9 cellular contexts compared by ENCODE assay signal in the genomic region with DNA sequence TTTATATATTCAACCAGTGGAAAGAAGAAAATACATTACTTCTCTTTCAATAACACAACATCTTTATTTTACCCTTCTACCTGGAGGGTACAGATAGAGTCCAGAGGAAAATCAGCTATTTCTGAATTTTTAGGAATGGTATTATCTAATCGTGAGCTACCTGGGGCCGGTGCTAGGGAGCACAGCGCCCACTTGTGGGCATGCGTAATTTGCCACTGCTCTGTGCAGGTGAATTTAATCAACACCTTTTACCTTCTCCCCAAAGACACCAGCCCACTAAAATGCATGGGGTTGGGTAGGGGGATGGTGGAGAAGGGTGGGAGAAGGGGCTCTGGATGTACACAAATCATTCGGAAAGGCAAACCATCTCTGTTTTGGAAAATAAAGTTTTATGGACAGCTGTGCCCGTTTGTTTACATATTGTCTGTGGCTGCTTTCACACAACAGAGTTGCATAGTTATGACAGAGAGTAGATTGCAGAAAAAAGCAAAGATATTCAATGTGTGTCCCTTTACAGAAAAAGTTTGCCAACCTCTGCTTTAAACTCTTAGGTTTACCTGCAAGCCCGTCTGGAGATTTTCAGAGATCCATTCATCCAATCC. TPM values are rescaled to one million over a fixed set of nuclear protein-coding genes. Genes with fewer than 3 reads are reported as not detected.
A peak's percentile ranks its signal among the peaks of the same experiment; 100 is the strongest.
DNase-seq lines count a peak whose midpoint lies in the region; ATAC-seq and TF ChIP-seq lines count a peak whose summit lies in the region.
"Had no signal": no experiment of that assay in that cellular context is flagged by ENCODE, and none has a peak within 500 bp of the region (broad histone marks: within the 10 kb centered on the region; RNA-seq: fewer than 3 reads in every experiment).

No MANE protein-coding gene starts in this region.

- no peaks in the 10 kb centered on the region for H3K9me3 ChIP-seq in CD8-positive, alpha-beta memory T cell (ENCODE audit: low read length)

- no peaks in the 10 kb centered on the region for H3K4me1 Mint-ChIP-seq in activated naive CD8-positive, alpha-beta T cell treated with anti-CD3 and anti-CD28 coated beads, Interleukin-2, amount 10 ng/mL, durations not matched to agents 7 days and 5 days
- H3K4me1 Mint-ChIP-seq in osteocyte (ENCODE audit: unreplicated experiment), result peaks cover 40% of the 10 kb centered on the region
- H3K4me1 Mint-ChIP-seq in CD8-positive, alpha-beta memory T cell, result no peaks in the 10 kb centered on the region

- H3K4me3 Mint-ChIP-seq in activated naive CD8-positive, alpha-beta T cell treated with anti-CD3 and anti-CD28 coated beads, Interleukin-2, amount 10 ng/mL, durations not matched to agents 7 days and 5 days, result no peak overlapping the region
- H3K4me3 Mint-ChIP-seq in osteocyte (ENCODE audit: unreplicated experiment), result no peak overlapping the region
- H3K4me3 Mint-ChIP-seq in CD8-positive, alpha-beta memory T cell, result no peak overlapping the region
- H3K4me3 Mint-ChIP-seq: dendritic cell treated with granulocyte-macrophage colony-stimulating factor and Interleukin-4, amounts not matched to agents 40 ng/mL and 50 ng/mL, for 4 days had no signal

- no peaks in the 10 kb centered on the region for H3K27me3 Mint-ChIP-seq in activated naive CD8-positive, alpha-beta T cell treated with anti-CD3 and anti-CD28 coated beads, Interleukin-2, amount 10 ng/mL, durations not matched to agents 7 days and 5 days
- no peaks in the 10 kb centered on the region for H3K27me3 Mint-ChIP-seq in osteocyte (ENCODE audit: unreplicated experiment)
- no peaks in the 10 kb centered on the region for H3K27me3 Mint-ChIP-seq in CD8-positive, alpha-beta memory T cell
- H3K27me3 Mint-ChIP-seq: dendritic cell treated with granulocyte-macrophage colony-stimulating factor and Interleukin-4, amounts not matched to agents 40 ng/mL and 50 ng/mL, for 4 days had no signal

- no peaks in the 10 kb centered on the region for H3K36me3 Mint-ChIP-seq in activated naive CD8-positive, alpha-beta T cell treated with anti-CD3 and anti-CD28 coated beads, Interleukin-2, amount 10 ng/mL, durations not matched to agents 7 days and 5 days
- H3K36me3 Mint-ChIP-seq in osteocyte (ENCODE audit: unreplicated experiment), result no peaks in the 10 kb centered on the region
- no peaks in the 10 kb centered on the region for H3K36me3 Mint-ChIP-seq in CD8-positive, alpha-beta memory T cell

- H3K9me3 Mint-ChIP-seq in activated naive CD8-positive, alpha-beta T cell treated with anti-CD3 and anti-CD28 coated beads, Interleukin-2, amount 10 ng/mL, durations not matched to agents 7 days and 5 days, result no peaks in the 10 kb centered on the region
- H3K9me3 Mint-ChIP-seq in osteocyte (ENCODE audit: unreplicated experiment), result no peaks in the 10 kb centered on the region
- H3K9me3 Mint-ChIP-seq in CD8-positive, alpha-beta memory T cell, result peaks cover 0 to 7% (median 0%) of the 10 kb centered on the region in 5 donors
- H3K9me3 Mint-ChIP-seq: dendritic cell treated with granulocyte-macrophage colony-stimulating factor and Interleukin-4, amounts not matched to agents 40 ng/mL and 50 ng/mL, for 4 days had no signal

- peak; percentile 31 for TF ChIP-seq CTCF in osteocyte (IDR thresholded peaks at IDR 0.05)

- no peak for TF ChIP-seq EP300 in Ishikawa (IDR thresholded peaks at IDR 0.05; ENCODE audit: borderline replicate concordance)

- no peaks in the 10 kb centered on the region for H3K4me1 ChIP-seq in CD8-positive, alpha-beta memory T cell (ENCODE audit: insufficient read depth, low read length)

- H3K36me3 ChIP-seq in CD8-positive, alpha-beta memory T cell (ENCODE audit: insufficient read depth, low read length), result no peaks in the 10 kb centered on the region

- POLR2A ChIA-PET in activated naive CD8-positive, alpha-beta T cell treated with anti-CD3 and anti-CD28 coated beads, Interleukin-2, amount 10 ng/mL, durations not matched to agents 7 days and 5 days (lab: Charles Lee), result no interaction called here
- POLR2A ChIA-PET in CD8-positive, alpha-beta memory T cell (lab: Charles Lee), result no interaction called here

- H3K27me3 ChIP-seq in CD8-positive, alpha-beta memory T cell (ENCODE audit: insufficient read depth, low read length, poor library complexity, severe bottlenecking), result no peaks in the 10 kb centered on the region

- DNase-seq in AML-193 (lab: John Stamatoyannopoulos, UW), result peak; percentile 0 to 3
- peak; percentile 34 for DNase-seq in activated naive CD8-positive, alpha-beta T cell treated with anti-CD3 and anti-CD28 coated beads, Interleukin-2, amount 10 ng/mL, durations not matched to agents 7 days and 5 days
- no peak for DNase-seq in osteocyte (ENCODE audit: extremely low spot score, unreplicated experiment)
- no peak for DNase-seq in activated naive CD4-positive, alpha-beta T cell treated with Interleukin-2 at 50 U/mL for 16 hours
- no peak for DNase-seq in CD8-positive, alpha-beta memory T cell

- no peak overlapping the region for H3K27ac ChIP-seq in CD8-positive, alpha-beta memory T cell (ENCODE audit: low read depth, low read length)

- ATAC-seq in GM18511 (IDR thresholded peaks at IDR 0.05; ENCODE audit: unreplicated experiment) (peak; percentile 68), HG03108 (IDR thresholded peaks at IDR 0.05; ENCODE audit: unreplicated experiment) (no peak)
- ATAC-seq in activated naive CD8-positive, alpha-beta T cell treated with anti-CD3 and anti-CD28 coated beads, Interleukin-2, amount 10 ng/mL, durations not matched to agents 7 days and 5 days (ENCODE audit: low read depth), result no peak

- CTCF ChIA-PET in CD8-positive, alpha-beta memory T cell (lab: Charles Lee), result no interaction called here

- no peak overlapping the region for H3K4me3 ChIP-seq in CD8-positive, alpha-beta memory T cell (ENCODE audit: low read length)

- TF ChIP-seq RAD21 in Ishikawa (IDR thresholded peaks at IDR 0.05; ENCODE audit: low read depth), result peak; percentile 48

- H3K27ac Mint-ChIP-seq in activated naive CD8-positive, alpha-beta T cell treated with anti-CD3 and anti-CD28 coated beads, Interleukin-2, amount 10 ng/mL, durations not matched to agents 7 days and 5 days, result no peak overlapping the region
- no peak overlapping the region for H3K27ac Mint-ChIP-seq in osteocyte (ENCODE audit: unreplicated experiment)
- H3K27ac Mint-ChIP-seq in CD8-positive, alpha-beta memory T cell, result no peak overlapping the region
- H3K27ac Mint-ChIP-seq: dendritic cell treated with granulocyte-macrophage colony-stimulating factor and Interleukin-4, amounts not matched to agents 40 ng/mL and 50 ng/mL, for 4 days had no signal

TF ChIP-seq in Ishikawa, 13 proteins besides CTCF, POLR2A, EP300 and RAD21:
- TF ChIP-seq, protein P1, sequence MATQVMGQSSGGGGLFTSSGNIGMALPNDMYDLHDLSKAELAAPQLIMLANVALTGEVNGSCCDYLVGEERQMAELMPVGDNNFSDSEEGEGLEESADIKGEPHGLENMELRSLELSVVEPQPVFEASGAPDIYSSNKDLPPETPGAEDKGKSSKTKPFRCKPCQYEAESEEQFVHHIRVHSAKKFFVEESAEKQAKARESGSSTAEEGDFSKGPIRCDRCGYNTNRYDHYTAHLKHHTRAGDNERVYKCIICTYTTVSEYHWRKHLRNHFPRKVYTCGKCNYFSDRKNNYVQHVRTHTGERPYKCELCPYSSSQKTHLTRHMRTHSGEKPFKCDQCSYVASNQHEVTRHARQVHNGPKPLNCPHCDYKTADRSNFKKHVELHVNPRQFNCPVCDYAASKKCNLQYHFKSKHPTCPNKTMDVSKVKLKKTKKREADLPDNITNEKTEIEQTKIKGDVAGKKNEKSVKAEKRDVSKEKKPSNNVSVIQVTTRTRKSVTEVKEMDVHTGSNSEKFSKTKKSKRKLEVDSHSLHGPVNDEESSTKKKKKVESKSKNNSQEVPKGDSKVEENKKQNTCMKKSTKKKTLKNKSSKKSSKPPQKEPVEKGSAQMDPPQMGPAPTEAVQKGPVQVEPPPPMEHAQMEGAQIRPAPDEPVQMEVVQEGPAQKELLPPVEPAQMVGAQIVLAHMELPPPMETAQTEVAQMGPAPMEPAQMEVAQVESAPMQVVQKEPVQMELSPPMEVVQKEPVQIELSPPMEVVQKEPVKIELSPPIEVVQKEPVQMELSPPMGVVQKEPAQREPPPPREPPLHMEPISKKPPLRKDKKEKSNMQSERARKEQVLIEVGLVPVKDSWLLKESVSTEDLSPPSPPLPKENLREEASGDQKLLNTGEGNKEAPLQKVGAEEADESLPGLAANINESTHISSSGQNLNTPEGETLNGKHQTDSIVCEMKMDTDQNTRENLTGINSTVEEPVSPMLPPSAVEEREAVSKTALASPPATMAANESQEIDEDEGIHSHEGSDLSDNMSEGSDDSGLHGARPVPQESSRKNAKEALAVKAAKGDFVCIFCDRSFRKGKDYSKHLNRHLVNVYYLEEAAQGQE (IDR thresholded peaks at IDR 0.05; ENCODE audit: low read depth), result no peak
- TF ChIP-seq EGR1 (IDR thresholded peaks at IDR 0.05) (no peak), NFIC (IDR thresholded peaks at IDR 0.05) (no peak), TEAD4 (IDR thresholded peaks at IDR 0.05) (no peak), CREB1 (IDR thresholded peaks at IDR 0.05; ENCODE audit: low read depth) (no peak), TCF12 (IDR thresholded peaks at IDR 0.05; ENCODE audit: low read depth) (no peak), ZBTB7A (IDR thresholded peaks at IDR 0.05; ENCODE audit: low read depth) (no peak), YY1 (IDR thresholded peaks at IDR 0.05; ENCODE audit: low read depth) (no peak), CEBPB (IDR thresholded peaks at IDR 0.05) (no peak), TAF1 (IDR thresholded peaks at IDR 0.05; ENCODE audit: low read depth) (no peak), FOXM1 (IDR thresholded peaks at IDR 0.05; ENCODE audit: borderline replicate concordance, low read depth) (no peak)
- TF ChIP-seq, protein P2, sequence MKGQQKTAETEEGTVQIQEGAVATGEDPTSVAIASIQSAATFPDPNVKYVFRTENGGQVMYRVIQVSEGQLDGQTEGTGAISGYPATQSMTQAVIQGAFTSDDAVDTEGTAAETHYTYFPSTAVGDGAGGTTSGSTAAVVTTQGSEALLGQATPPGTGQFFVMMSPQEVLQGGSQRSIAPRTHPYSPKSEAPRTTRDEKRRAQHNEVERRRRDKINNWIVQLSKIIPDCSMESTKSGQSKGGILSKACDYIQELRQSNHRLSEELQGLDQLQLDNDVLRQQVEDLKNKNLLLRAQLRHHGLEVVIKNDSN (IDR thresholded peaks at IDR 0.05), result no peak
- TF ChIP-seq, protein P3, sequence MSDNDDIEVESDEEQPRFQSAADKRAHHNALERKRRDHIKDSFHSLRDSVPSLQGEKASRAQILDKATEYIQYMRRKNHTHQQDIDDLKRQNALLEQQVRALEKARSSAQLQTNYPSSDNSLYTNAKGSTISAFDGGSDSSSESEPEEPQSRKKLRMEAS (IDR thresholded peaks at IDR 0.05), result no peak

RNA-seq across cellular contexts. Expression of a gene that starts 51.5 kb away (rescaled TPM):
- not detected for total RNA-seq in activated naive CD8-positive, alpha-beta T cell treated with anti-CD3 and anti-CD28 coated beads, Interleukin-2, amount 10 ng/mL, durations not matched to agents 7 days and 5 days
- 0.24 and 0.39 TPM in 2 replicates for total RNA-seq in osteocyte
- total RNA-seq in CD8-positive, alpha-beta memory T cell, result not detected
- polyA plus RNA-seq in CD8-positive, alpha-beta memory T cell, result not detected

Comparison
In these comparisons a context has a peak if more than half of its experiments do, and no peak if none do; other contexts are left out.
1. DNase-seq: peak in AML-193 (2 of 2) and activated naive CD8-positive, alpha-beta T cell treated with anti-CD3 and anti-CD28 coated beads, Interleukin-2, amount 10 ng/mL, durations not matched to agents 7 days and 5 days (single experiment); none in osteocyte (single experiment), activated naive CD4-positive, alpha-beta T cell treated with Interleukin-2 at 50 U/mL for 16 hours (single experiment) and CD8-positive, alpha-beta memory T cell (0 of 5).